Comparison of ENCODE assay signal across 23 cellular contexts in the genomic region with DNA sequence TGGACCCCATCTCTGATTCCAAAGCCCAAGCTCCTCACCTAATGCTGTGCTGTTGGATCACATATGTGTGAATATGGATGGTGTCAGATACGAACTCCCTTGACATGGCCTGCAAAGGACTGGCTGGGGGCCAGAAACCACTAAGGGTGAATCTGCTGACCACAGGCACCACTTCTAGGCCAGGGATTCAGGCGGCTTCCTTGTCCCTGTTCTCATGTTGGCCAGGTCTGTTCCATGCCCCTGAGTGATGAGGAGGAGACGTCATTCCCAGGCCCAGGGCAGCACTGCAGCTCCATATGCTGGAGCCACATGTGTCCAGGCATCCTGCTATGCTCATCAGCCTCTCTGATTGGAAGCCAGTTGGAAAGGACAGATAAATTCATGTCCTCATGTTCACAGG.
"Had no signal": no experiment of that assay in that cellular context is flagged by ENCODE, and none has a peak within 500 bp of the region (broad histone marks: within the 10 kb centered on the region; RNA-seq: fewer than 3 reads in every experiment).

No MANE protein-coding gene starts in this region.

- ATAC-seq: activated naive CD4-positive, alpha-beta T cell treated with anti-CD3 and anti-CD28 coated beads, Interleukin-2, amount 50 U/mL, for 72 hours; activated T-helper 17 cell treated with anti-CD3 and anti-CD28 coated beads, Interleukin-2, amount 50 U/mL, for 72 hours; foreskin keratinocyte; left lung; natural killer cell had no signal

- H3K4me3 ChIP-seq: ascending aorta, coronary artery, left lung, ovary, prostate gland, spleen, testis, uterus had no signal

- DNase-seq: activated CD4-positive, alpha-beta T cell treated with anti-CD3 and anti-CD28 coated beads for 1 hour; activated CD4-positive, alpha-beta T cell treated with anti-CD3 and anti-CD28 coated beads, Interleukin-2, amount 50 U/mL, for 1 hour; activated CD8-positive, alpha-beta memory T cell treated with anti-CD3 and anti-CD28 coated beads for 24 hours; activated CD8-positive, alpha-beta memory T cell treated with anti-CD3 and anti-CD28 coated beads, Interleukin-2, amount 50 U/mL, for 4 hours; activated T-cell treated with anti-CD3 and anti-CD28 coated beads, Interleukin-2, amount 50 U/mL, for 24 hours; brain microvascular endothelial cell; central memory CD4-positive, alpha-beta T cell; endodermal cell; foreskin keratinocyte; left lung; natural killer cell; ovary; spleen; stimulated activated CD4-positive, alpha-beta T cell treated with anti-CD3 and anti-CD28 coated beads, Interleukin-4, amount 100 ng/mL, for 1 hour; stimulated activated naive CD4-positive, alpha-beta T cell; testis; trophoblast cell; uterus had no signal
